1 cellular context compared by ENCODE assay signal in genomic region chr2:70664525-70664924, GRCh38.
TF ChIP-seq lines count a peak whose summit lies in the region.

No MANE protein-coding gene starts in this region.

TF ChIP-seq in HepG2, 621 proteins besides CTCF, POLR2A, EP300 and RAD21 (continued from another document):
- no peak for TF ChIP-seq ZNF430 (CRISPR knock-in tag; IDR thresholded peaks at IDR 0.05)
- TF ChIP-seq EZH2 (conservative IDR thresholded peaks at IDR 0.05; ENCODE audit: low read depth, low read length) = no peak
- TF ChIP-seq, protein P1, sequence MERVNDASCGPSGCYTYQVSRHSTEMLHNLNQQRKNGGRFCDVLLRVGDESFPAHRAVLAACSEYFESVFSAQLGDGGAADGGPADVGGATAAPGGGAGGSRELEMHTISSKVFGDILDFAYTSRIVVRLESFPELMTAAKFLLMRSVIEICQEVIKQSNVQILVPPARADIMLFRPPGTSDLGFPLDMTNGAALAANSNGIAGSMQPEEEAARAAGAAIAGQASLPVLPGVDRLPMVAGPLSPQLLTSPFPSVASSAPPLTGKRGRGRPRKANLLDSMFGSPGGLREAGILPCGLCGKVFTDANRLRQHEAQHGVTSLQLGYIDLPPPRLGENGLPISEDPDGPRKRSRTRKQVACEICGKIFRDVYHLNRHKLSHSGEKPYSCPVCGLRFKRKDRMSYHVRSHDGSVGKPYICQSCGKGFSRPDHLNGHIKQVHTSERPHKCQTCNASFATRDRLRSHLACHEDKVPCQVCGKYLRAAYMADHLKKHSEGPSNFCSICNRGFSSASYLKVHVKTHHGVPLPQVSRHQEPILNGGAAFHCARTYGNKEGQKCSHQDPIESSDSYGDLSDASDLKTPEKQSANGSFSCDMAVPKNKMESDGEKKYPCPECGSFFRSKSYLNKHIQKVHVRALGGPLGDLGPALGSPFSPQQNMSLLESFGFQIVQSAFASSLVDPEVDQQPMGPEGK (CRISPR knock-in tag; IDR thresholded peaks at IDR 0.05) = no peak
- TF ChIP-seq, protein P2, sequence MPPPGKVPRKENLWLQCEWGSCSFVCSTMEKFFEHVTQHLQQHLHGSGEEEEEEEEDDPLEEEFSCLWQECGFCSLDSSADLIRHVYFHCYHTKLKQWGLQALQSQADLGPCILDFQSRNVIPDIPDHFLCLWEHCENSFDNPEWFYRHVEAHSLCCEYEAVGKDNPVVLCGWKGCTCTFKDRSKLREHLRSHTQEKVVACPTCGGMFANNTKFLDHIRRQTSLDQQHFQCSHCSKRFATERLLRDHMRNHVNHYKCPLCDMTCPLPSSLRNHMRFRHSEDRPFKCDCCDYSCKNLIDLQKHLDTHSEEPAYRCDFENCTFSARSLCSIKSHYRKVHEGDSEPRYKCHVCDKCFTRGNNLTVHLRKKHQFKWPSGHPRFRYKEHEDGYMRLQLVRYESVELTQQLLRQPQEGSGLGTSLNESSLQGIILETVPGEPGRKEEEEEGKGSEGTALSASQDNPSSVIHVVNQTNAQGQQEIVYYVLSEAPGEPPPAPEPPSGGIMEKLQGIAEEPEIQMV (CRISPR knock-in tag; IDR thresholded peaks at IDR 0.05; ENCODE audit: low read depth) = no peak
- TF ChIP-seq ZZZ3 (CRISPR knock-in tag; IDR thresholded peaks at IDR 0.05; ENCODE audit: borderline replicate concordance) = no peak
- TF ChIP-seq ZSCAN9 (CRISPR knock-in tag; IDR thresholded peaks at IDR 0.05; ENCODE audit: borderline replicate concordance) = no peak
- no peak for TF ChIP-seq ZSCAN30 (CRISPR knock-in tag; IDR thresholded peaks at IDR 0.05)
- no peak for TF ChIP-seq ZNF354B (CRISPR knock-in tag; IDR thresholded peaks at IDR 0.05)
- TF ChIP-seq, protein P3, sequence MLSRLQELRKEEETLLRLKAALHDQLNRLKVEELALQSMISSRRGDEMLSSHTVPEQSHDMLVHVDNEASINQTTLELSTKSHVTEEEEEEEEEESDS (CRISPR knock-in tag; IDR thresholded peaks at IDR 0.05; ENCODE audit: borderline replicate concordance) = no peak
- TF ChIP-seq, protein P4, sequence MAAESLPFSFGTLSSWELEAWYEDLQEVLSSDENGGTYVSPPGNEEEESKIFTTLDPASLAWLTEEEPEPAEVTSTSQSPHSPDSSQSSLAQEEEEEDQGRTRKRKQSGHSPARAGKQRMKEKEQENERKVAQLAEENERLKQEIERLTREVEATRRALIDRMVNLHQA (CRISPR knock-in tag; IDR thresholded peaks at IDR 0.05) = no peak
- TF ChIP-seq ZFP41 (CRISPR knock-in tag; IDR thresholded peaks at IDR 0.05; ENCODE audit: borderline replicate concordance) = no peak
